ENCODE assay signal across 26 cellular contexts in genomic region chr14:25944020-25944419, GRCh38.
"Had no signal": no experiment of that assay in that cellular context is flagged by ENCODE, and none has a peak within 500 bp of the region (broad histone marks: within the 10 kb centered on the region; RNA-seq: fewer than 3 reads in every experiment).

No MANE protein-coding gene starts in this region.

- H3K9ac ChIP-seq: parathyroid adenoma had no signal

- DNase-seq: activated CD4-positive, alpha-beta T cell treated with anti-CD3 and anti-CD28 coated beads, Interleukin-2, amount 50 U/mL, for 1 hour; activated CD8-positive, alpha-beta T cell treated with anti-CD3 and anti-CD28 coated beads, Interleukin-2, amount 10 ng/mL, durations not matched to agents 7 days and 5 days; activated gamma-delta T cell treated with Interleukin-2 at 50 U/mL for 16 hours; aorta; brain microvascular endothelial cell; caudate nucleus; dermis blood vessel endothelial cell; effector CD8-positive, alpha-beta T cell; foreskin melanocyte; glutamatergic neuron; immature natural killer cell; left lung; naive thymus-derived CD8-positive, alpha-beta T cell; small intestine; stimulated activated CD4-positive, alpha-beta T cell treated with anti-CD3 and anti-CD28 coated beads, Interleukin-2, amount 100 ng/mL, for 24 hours; stimulated activated naive CD8-positive, alpha-beta T cell treated with anti-CD3 and anti-CD28 coated beads, Interleukin-15, amount 100 ng/mL, for 72 hours; T-helper 17 cell had no signal

- H3K36me3 ChIP-seq: brain microvascular endothelial cell, left lung, suprapubic skin, tibial nerve had no signal

- H3K4me1 ChIP-seq: left lung, parathyroid adenoma, suprapubic skin, tibial nerve had no signal

- H3K79me2 ChIP-seq: hepatocyte, parathyroid adenoma had no signal

- H3K4me3 ChIP-seq: hepatocyte, left lung, lung, suprapubic skin, tibial nerve had no signal

- H3K4me2 ChIP-seq: hepatocyte had no signal

- H2AFZ ChIP-seq: hepatocyte, parathyroid adenoma had no signal

- H3K27me3 ChIP-seq: brain microvascular endothelial cell, hepatocyte, left lung, suprapubic skin, tibial nerve had no signal

- ATAC-seq: activated CD4-positive, CD25-positive, alpha-beta regulatory T cell treated with anti-CD3 and anti-CD28 coated beads, Interleukin-2, amount 50 U/mL, for 24 hours; activated CD8-positive, alpha-beta T cell treated with anti-CD3 and anti-CD28 coated beads, Interleukin-2, amount 10 ng/mL, durations not matched to agents 7 days and 5 days; activated naive CD4-positive, alpha-beta T cell treated with anti-CD3 and anti-CD28 coated beads, Interleukin-2, amount 50 U/mL, for 72 hours; left lung; naive thymus-derived CD8-positive, alpha-beta T cell; sciatic nerve; stimulated activated effector memory CD8-positive, alpha-beta T cell treated with anti-CD3 and anti-CD28 coated beads, Interleukin-12 subunit alpha, Interleukin-12 subunit beta, amount 100 ng/mL, for 72 hours; stimulated activated naive CD8-positive, alpha-beta T cell treated with anti-CD3 and anti-CD28 coated beads, Interleukin-15, amount 100 ng/mL, for 72 hours; T-helper 17 cell had no signal

- H3K9me3 ChIP-seq: left lung, suprapubic skin, tibial nerve had no signal

- H3K27ac ChIP-seq: brain microvascular endothelial cell, hepatocyte, left lung, parathyroid adenoma, suprapubic skin, tibial nerve had no signal
